In genomic region chr20:35339007-35339406, GRCh38 we compare ENCODE assay signal across 17 cellular contexts. TPM values are rescaled to one million over a fixed set of nuclear protein-coding genes. Genes with fewer than 3 reads are reported as not detected.
DNase-seq lines count a peak whose midpoint lies in the region; ATAC-seq and TF ChIP-seq lines count a peak whose summit lies in the region.
"Had no signal": no experiment of that assay in that cellular context is flagged by ENCODE, and none has a peak within 500 bp of the region (broad histone marks: within the 10 kb centered on the region; RNA-seq: fewer than 3 reads in every experiment).

No MANE protein-coding gene starts in this region.

- H3K4me3 ChIP-seq in AG04449 (ENCODE audit: low read depth, low read length), result no peak overlapping the region
- no peak overlapping the region for H3K4me3 ChIP-seq in IMR-90 (ENCODE audit: insufficient read depth, low read depth, low read length)

- H3K9me3 ChIP-seq in IMR-90 (ENCODE audit: control insufficient read depth, insufficient read depth, low read length), result no peaks in the 10 kb centered on the region
- H3K9me3 ChIP-seq: neutrophil had no signal

- peak overlapping the region; percentile 93 for H2BK5ac ChIP-seq in IMR-90 (ENCODE audit: low read depth, low read length, poor library complexity, severe bottlenecking)

- TF ChIP-seq CTCF in AG04449 (IDR thresholded peaks at IDR 0.05; ENCODE audit: insufficient read depth, low read length, missing control alignments) (no peak), IMR-90 (conservative IDR thresholded peaks at IDR 0.05; ENCODE audit: low read depth, low read length) (no peak)

- peak overlapping the region; percentile 90 for H2BK20ac ChIP-seq in IMR-90 (ENCODE audit: low read depth, low read length)

- peak overlapping the region in 1 of 2 experiments; percentile 74; a peak in 2 of 4 replicates for H4K8ac ChIP-seq in IMR-90 (ENCODE audit: low read depth in 2 of 2, low read length in 2 of 2)

- POLR2A ChIA-PET in AG04449 (lab: Yijun Ruan, JAX), result no interaction called here
- POLR2A ChIA-PET in IMR-90 (lab: Charles Lee; ENCODE audit: unreplicated experiment), result no interaction called here

- in situ Hi-C loops in IMR-90 (cut with MboI; ENCODE audit: low sequenced_read_pairs), result no loop called here

- no peak overlapping the region for H2AK9ac ChIP-seq in IMR-90 (replicated peaks; ENCODE audit: low read depth, low read length, poor library complexity)

- no peak for TF ChIP-seq RAD21 in IMR-90 (IDR thresholded peaks at IDR 0.05; ENCODE audit: low read length)

- H3K18ac ChIP-seq in IMR-90 (ENCODE audit: low read depth, low read length), result peak overlapping the region; percentile 68; the same call in 1 of the 2 replicates

- peak overlapping the region; percentile 61 for H4K91ac ChIP-seq in IMR-90 (ENCODE audit: insufficient read depth, low read depth, low read length)

- no peak overlapping the region for H2BK15ac ChIP-seq in IMR-90 (ENCODE audit: low read depth, low read length)

- no peak for TF ChIP-seq POLR2A in IMR-90 (IDR thresholded peaks at IDR 0.05; ENCODE audit: low read depth, low read length)

- H3K14ac ChIP-seq in IMR-90 (replicated peaks; ENCODE audit: low read depth, low read length), result peak overlapping the region; percentile 74

- dilution Hi-C loops in IMR-90 (cut with HindIII; ENCODE audit: low sequenced_read_pairs, unreplicated experiment), result no loop called here

- H3K9ac ChIP-seq in IMR-90 (ENCODE audit: low read depth, low read length), result no peak overlapping the region

- no peak overlapping the region for H3K23ac ChIP-seq in IMR-90 (ENCODE audit: low read depth, low read length)

- 0% methylated on average over 1 of the region's 2 CpGs; no CpG with 5 or more reads in 1 of the 2 experiments for WGBS in IMR-90 (ENCODE audit: extremely low coverage in 2 of 2, insufficient read length in 1 of 2), 2 experiments

- peak overlapping the region; percentile 72; the same call in 1 of the 2 replicates for H3K27ac ChIP-seq in IMR-90 (ENCODE audit: insufficient read depth, low read length)
- H3K27ac ChIP-seq: neutrophil had no signal

- intact Hi-C loops in IMR-90 (cut with micrococcal nuclease), result loop anchor here (2.0 kb wide), 1 partner anchor 32 kb away; no protein-coding TSS in a partner anchor

- H4K20me1 ChIP-seq in IMR-90 (ENCODE audit: insufficient read depth, low read length), result no peaks in the 10 kb centered on the region

- H2BK120ac ChIP-seq in IMR-90 (ENCODE audit: low read depth, low read length), result peak overlapping the region; percentile 87

- no TSS peak for BruUV-seq in IMR-90 (replicated peaks; lab: Mats Ljungman, UMichigan)

- H2AFZ ChIP-seq in IMR-90 (replicated peaks; ENCODE audit: low read length, poor library complexity), result no peak overlapping the region

- DNase-seq in AG04449 (ENCODE audit: low read depth, low spot score), result peak; percentile 93
- peak; percentile 99 for DNase-seq in IMR-90
- DNase-seq in brain pericyte (ENCODE audit: low read depth, low spot score), result peak; percentile 46
- peak; percentile 72 for DNase-seq in kidney tubule cell (ENCODE audit: low spot score)
- DNase-seq in NCI-H146 (lab: John Stamatoyannopoulos, UW), result no peak
- DNase-seq in activated naive CD4-positive, alpha-beta T cell (lab: John Stamatoyannopoulos, UW), result no peak
- DNase-seq in NCI-H748 treated with DMSO at 0.1 percent for 48 hours (lab: John Stamatoyannopoulos, UW), result no peak
- DNase-seq in NCI-H1105 treated with DMSO at 0.1 percent for 48 hours (lab: John Stamatoyannopoulos, UW), result no peak
- DNase-seq: activated CD4-positive, alpha-beta T cell treated with anti-CD3 and anti-CD28 coated beads for 48 hours; activated naive CD4-positive, alpha-beta T cell treated with anti-CD3 and anti-CD28 coated beads, Interleukin-2, amount 50 U/mL, for 16 hours; CD4-positive, CD25-positive, alpha-beta regulatory T cell; effector CD4-positive, alpha-beta T cell; NCI-H2171; stimulated activated CD4-positive, alpha-beta T cell treated with anti-CD3 and anti-CD28 coated beads, Interleukin-2, amount 100 ng/mL, for 48 hours had no signal

- H3K36me3 ChIP-seq in IMR-90 (ENCODE audit: control insufficient read depth, insufficient read depth, low read length), result 0 out of 2 replicates have a peak, but pooled peaks cover 2% of the 10 kb centered on the region
- H3K36me3 ChIP-seq: neutrophil had no signal

- CTCF ChIA-PET in AG04449 (lab: Yijun Ruan, JAX), result interaction anchor here (1.2 to 5.8 kb wide), 2 partner anchors 30 to 35 kb away, joined by 4 to 35 read pairs; no protein-coding TSS in a partner anchor
- CTCF ChIA-PET in IMR-90 (lab: Yijun Ruan, JAX), result interaction anchor here (1.0 to 1.7 kb wide), 2 partner anchors 10 to 33 kb away, joined by 3 to 4 read pairs; no protein-coding TSS in a partner anchor

- peak; percentile 93 for ATAC-seq in IMR-90 (ENCODE audit: low read depth)

- H3K4ac ChIP-seq in IMR-90 (ENCODE audit: low read depth, low read length), result peak overlapping the region; percentile 88

- H3K9me1 ChIP-seq in IMR-90 (ENCODE audit: insufficient read depth, low read length), result peaks cover 19% of the 10 kb centered on the region

- peak overlapping the region; percentile 55; the same call in 1 of the 2 replicates for H3K4me2 ChIP-seq in IMR-90 (ENCODE audit: low read depth, low read length)

- H3K4me1 ChIP-seq in IMR-90 (ENCODE audit: control insufficient read depth, insufficient read depth, low read length), result peaks cover 36% of the 10 kb centered on the region

- H2AK5ac ChIP-seq in IMR-90 (ENCODE audit: low read depth, low read length), result peak overlapping the region; percentile 55; the same call in 1 of the 2 replicates

- H3K79me1 ChIP-seq in IMR-90 (ENCODE audit: low read depth in 1 of 2, low read length in 2 of 2), result peaks cover 2 to 33% of the 10 kb centered on the region in 2 experiments; a peak in 3 of 4 replicates

- H3K56ac ChIP-seq in IMR-90 (ENCODE audit: extremely low read depth, insufficient read depth, low read length), result peak overlapping the region; percentile 42; the same call in 1 of the 2 replicates

- no peaks in the 10 kb centered on the region for H3K27me3 ChIP-seq in IMR-90 (ENCODE audit: control insufficient read depth, insufficient read depth, low read length)
- H3K27me3 ChIP-seq: neutrophil had no signal

- no peak overlapping the region; the same call in 1 of the 2 replicates for H4K5ac ChIP-seq in IMR-90 (ENCODE audit: low read depth, low read length)

TF ChIP-seq in IMR-90, 13 proteins besides CTCF, POLR2A, EP300 and RAD21:
- TF ChIP-seq BHLHE40 (IDR thresholded peaks at IDR 0.05; ENCODE audit: low read depth, low read length) (0 out of 2 replicates have a peak, but pooled peaks have one; percentile 42), SMC3 (IDR thresholded peaks at IDR 0.05; ENCODE audit: low read depth, low read length) (no peak), RCOR1 (IDR thresholded peaks at IDR 0.05; ENCODE audit: insufficient replicate concordance, low read length) (peak; percentile 63), NFE2L2 (IDR thresholded peaks at IDR 0.05; ENCODE audit: low read depth, low read length) (no peak)
TF ChIP-seq in IMR-90: peak in this region for 2.

RNA-seq across cellular contexts. Expression of gene FAM83C, which starts 46.8 kb away (rescaled TPM):
- total RNA-seq in IMR-90 (2012; rRNA removed), result not detected in 2 replicates
- polyA plus RNA-seq in IMR-90 (2012; rRNA removed), result 0.02 and 0.03 TPM in 2 replicates
- 0.02 TPM in 1 of 2 replicates, not detected in the other for polyA plus RNA-seq in IMR-90 (2012; cell fraction: cytosol; rRNA removed)
- polyA plus RNA-seq in IMR-90 (2012; cell fraction: nucleus; rRNA removed; ENCODE audit: low replicate concordance), result 0.03 and 0.13 TPM in 2 replicates
- total RNA-seq: CD4-positive, CD25-positive, alpha-beta regulatory T cell; SK-MEL-5; temporal lobe had no signal
- polyA plus RNA-seq: CD4-positive, CD25-positive, alpha-beta regulatory T cell had no signal

RNA-seq across cellular contexts. Expression of gene EIF6, which starts 54.4 kb away (rescaled TPM):
- total RNA-seq in IMR-90 (2012; rRNA removed), result 215 and 227 TPM in 2 replicates
- 215 and 258 TPM in 2 replicates for polyA plus RNA-seq in IMR-90 (2012; rRNA removed)
- 163 and 323 TPM in 2 replicates for polyA plus RNA-seq in IMR-90 (2012; cell fraction: cytosol; rRNA removed)
- 385 and 588 TPM in 2 replicates for polyA plus RNA-seq in IMR-90 (2012; cell fraction: nucleus; rRNA removed; ENCODE audit: low replicate concordance)

Comparison
In these comparisons a context has a peak if more than half of its experiments do, and no peak if none do; other contexts are left out.
1. DNase-seq: peak in AG04449 (single experiment), IMR-90 (single experiment), brain pericyte (single experiment) and kidney tubule cell (single experiment); none in NCI-H146 (single experiment), activated naive CD4-positive, alpha-beta T cell (0 of 4), NCI-H748 treated with DMSO at 0.1 percent for 48 hours (single experiment) and NCI-H1105 treated with DMSO at 0.1 percent for 48 hours (single experiment).